ENCODE assay signal across 23 cellular contexts in the genomic region with DNA sequence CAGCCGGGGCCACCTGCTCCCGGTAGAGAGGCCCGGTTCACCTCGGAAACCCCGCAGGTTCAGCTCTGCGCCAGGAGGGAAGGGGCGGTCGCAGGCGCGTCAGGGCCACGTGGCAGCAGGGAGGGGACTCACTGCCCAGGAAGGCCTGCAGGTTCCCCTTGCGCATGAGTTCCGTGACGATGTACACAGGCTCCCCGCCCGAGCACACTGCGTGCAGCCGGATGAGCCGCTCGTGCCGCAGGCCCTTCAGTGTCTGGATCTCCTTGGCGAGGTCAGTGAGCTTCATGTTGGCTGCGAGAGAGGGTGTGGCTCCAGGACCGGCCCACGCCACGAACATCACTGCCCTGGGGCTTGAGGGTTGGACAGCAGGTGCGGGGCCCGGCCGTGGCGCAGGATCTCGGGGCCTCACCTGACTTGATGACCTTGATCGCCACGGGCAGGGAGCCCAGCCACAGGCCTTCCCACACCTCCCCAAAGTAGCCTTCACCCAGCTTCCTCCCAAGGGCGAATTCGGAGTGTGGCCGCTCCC. TPM values are rescaled to one million over a fixed set of nuclear protein-coding genes. Genes with fewer than 3 reads are reported as not detected.
A peak's percentile ranks its signal among the peaks of the same experiment; 100 is the strongest.
DNase-seq lines count a peak whose midpoint lies in the region; ATAC-seq and TF ChIP-seq lines count a peak whose summit lies in the region.
"Had no signal": no experiment of that assay in that cellular context is flagged by ENCODE, and none has a peak within 500 bp of the region (broad histone marks: within the 10 kb centered on the region; RNA-seq: fewer than 3 reads in every experiment).

No MANE protein-coding gene starts in this region.

- peaks cover 7% of the 10 kb centered on the region for H3K27me3 Mint-ChIP-seq in stimulated activated memory B cell treated with anti-CD40 and anti-IgM and Interleukin-4, amounts not matched to agents 10 μg/mL and 1 μg/mL and 100 μg/mL, for 72 hours
- H3K27me3 Mint-ChIP-seq in activated T-cell treated with anti-CD3 and anti-CD28 coated beads, Interleukin-2, amount 50 U/mL, for 4 hours (ENCODE audit: low read depth), result peaks cover 7% of the 10 kb centered on the region
- H3K27me3 Mint-ChIP-seq in activated CD4-positive, alpha-beta memory T cell treated with anti-CD3 and anti-CD28 coated beads for 36 hours, result no peaks in the 10 kb centered on the region
- H3K27me3 Mint-ChIP-seq: T-helper 17 cell had no signal

- H3K27ac ChIP-seq in breast epithelium, result peak overlapping the region; percentile 61 to 68
- no peak overlapping the region for H3K27ac ChIP-seq in tibial nerve
- H3K27ac ChIP-seq: GM23248, psoas muscle had no signal

- intact Hi-C loops in breast epithelium (cut with DNase I; ENCODE audit: low total_unique reads), result no loop called here
- intact Hi-C loops in activated CD4-positive, alpha-beta memory T cell treated with anti-CD3 and anti-CD28 coated beads for 36 hours (cut with micrococcal nuclease), result no loop called here

- H3K4me3 ChIP-seq in GM12875 (ENCODE audit: low read depth, low read length), result peak overlapping the region; percentile 30
- H3K4me3 ChIP-seq in breast epithelium, result peak overlapping the region in 2 of 3 donors; percentile 35 to 57
- H3K4me3 ChIP-seq in tibial nerve, result no peak overlapping the region
- H3K4me3 ChIP-seq: GM23248, psoas muscle had no signal

- TF ChIP-seq EP300 in tibial nerve (IDR thresholded peaks at IDR 0.05), result no peak

- H3K36me3 ChIP-seq in breast epithelium (no peaks in the 10 kb centered on the region), tibial nerve (no peaks in the 10 kb centered on the region)

- no peak for TF ChIP-seq CTCF in GM12875 (IDR thresholded peaks at IDR 0.05; ENCODE audit: borderline replicate concordance, insufficient read depth, low read depth, low read length)
- TF ChIP-seq CTCF in breast epithelium (IDR thresholded peaks at IDR 0.05), result no peak
- no peak for TF ChIP-seq CTCF in tibial nerve (IDR thresholded peaks at IDR 0.05)

- DNase-seq in NOMO-1 treated with dmso at 0.1 percent for 144 hours (lab: John Stamatoyannopoulos, UW; ENCODE audit: unreplicated experiment), result peak; percentile 35
- peak; percentile 71 to 75 for DNase-seq in breast epithelium (ENCODE audit: low spot score in 2 of 2)
- no peak for DNase-seq in activated T-cell treated with anti-CD3 and anti-CD28 coated beads, Interleukin-2, amount 50 U/mL, for 4 hours
- no peak for DNase-seq in tibial nerve (ENCODE audit: low spot score in 2 of 2)
- DNase-seq in NCI-H526 treated with DMSO at 0.1 percent for 48 hours (lab: John Stamatoyannopoulos, UW), result no peak
- no peak for DNase-seq in activated CD4-positive, alpha-beta memory T cell treated with anti-CD3 and anti-CD28 coated beads for 36 hours
- DNase-seq: activated CD4-positive, alpha-beta T cell treated with anti-CD3 and anti-CD28 coated beads, Interleukin-2, amount 10 ng/mL, durations not matched to agents 24 days and 14 days; activated naive CD4-positive, alpha-beta T cell treated with anti-CD3 and anti-CD28 coated beads, Interleukin-2, amount 50 U/mL, for 16 hours; amygdala; CD8-positive, alpha-beta T cell; DMS53; GDM1; GM23248; NCI-H1048; NCI-H1930; psoas muscle; T-helper 17 cell; trophoblast cell had no signal

- peaks cover 82% of the 10 kb centered on the region for H3K4me1 Mint-ChIP-seq in stimulated activated memory B cell treated with anti-CD40 and anti-IgM and Interleukin-4, amounts not matched to agents 10 μg/mL and 1 μg/mL and 100 μg/mL, for 72 hours
- H3K4me1 Mint-ChIP-seq in activated T-cell treated with anti-CD3 and anti-CD28 coated beads, Interleukin-2, amount 50 U/mL, for 4 hours (ENCODE audit: low read depth), result peaks cover 13% of the 10 kb centered on the region
- H3K4me1 Mint-ChIP-seq in activated CD4-positive, alpha-beta memory T cell treated with anti-CD3 and anti-CD28 coated beads for 36 hours (ENCODE audit: low read depth), result peaks cover 11% of the 10 kb centered on the region

- H3K4me3 Mint-ChIP-seq in stimulated activated memory B cell treated with anti-CD40 and anti-IgM and Interleukin-4, amounts not matched to agents 10 μg/mL and 1 μg/mL and 100 μg/mL, for 72 hours, result peak overlapping the region; percentile 70
- H3K4me3 Mint-ChIP-seq in activated T-cell treated with anti-CD3 and anti-CD28 coated beads, Interleukin-2, amount 50 U/mL, for 4 hours, result no peak overlapping the region
- no peak overlapping the region for H3K4me3 Mint-ChIP-seq in activated CD4-positive, alpha-beta memory T cell treated with anti-CD3 and anti-CD28 coated beads for 36 hours
- H3K4me3 Mint-ChIP-seq: activated CD4-positive, alpha-beta T cell treated with anti-CD3 and anti-CD28 coated beads, Interleukin-2, amount 10 ng/mL, durations not matched to agents 24 days and 14 days; CD8-positive, alpha-beta T cell; T-helper 17 cell had no signal

- ATAC-seq in stimulated activated memory B cell treated with anti-CD40 and anti-IgM and Interleukin-4, amounts not matched to agents 10 μg/mL and 1 μg/mL and 100 μg/mL, for 72 hours, result peak; percentile 1
- ATAC-seq in activated T-cell treated with anti-CD3 and anti-CD28 coated beads, Interleukin-2, amount 50 U/mL, for 4 hours, result no peak
- ATAC-seq: CD8-positive, alpha-beta T cell; psoas muscle; T-helper 17 cell had no signal

- H3K36me3 Mint-ChIP-seq in stimulated activated memory B cell treated with anti-CD40 and anti-IgM and Interleukin-4, amounts not matched to agents 10 μg/mL and 1 μg/mL and 100 μg/mL, for 72 hours, result no peaks in the 10 kb centered on the region
- no peaks in the 10 kb centered on the region for H3K36me3 Mint-ChIP-seq in activated T-cell treated with anti-CD3 and anti-CD28 coated beads, Interleukin-2, amount 50 U/mL, for 4 hours (ENCODE audit: insufficient read depth)
- H3K36me3 Mint-ChIP-seq in activated CD4-positive, alpha-beta memory T cell treated with anti-CD3 and anti-CD28 coated beads for 36 hours, result no peaks in the 10 kb centered on the region
- H3K36me3 Mint-ChIP-seq: CD8-positive, alpha-beta T cell had no signal

- H3K4me1 ChIP-seq in breast epithelium, result peaks cover 5 to 7% of the 10 kb centered on the region in 2 donors
- peaks cover 0 to 17% (median 8%) of the 10 kb centered on the region in 4 donors for H3K4me1 ChIP-seq in tibial nerve
- H3K4me1 ChIP-seq: psoas muscle had no signal

- H3K27me3 ChIP-seq in breast epithelium, result peaks cover 0 to 7% of the 10 kb centered on the region in 2 donors
- H3K27me3 ChIP-seq in tibial nerve, result peaks cover 0 to 30% of the 10 kb centered on the region in 2 donors

- POLR2A ChIA-PET in activated CD4-positive, alpha-beta memory T cell treated with anti-CD3 and anti-CD28 coated beads for 36 hours (lab: Charles Lee), result no interaction called here

- TF ChIP-seq POLR2A in breast epithelium (IDR thresholded peaks at IDR 0.05), result no peak
- no peak for TF ChIP-seq POLR2A in tibial nerve (IDR thresholded peaks at IDR 0.05)

- peak overlapping the region; percentile 84 for H3K27ac Mint-ChIP-seq in stimulated activated memory B cell treated with anti-CD40 and anti-IgM and Interleukin-4, amounts not matched to agents 10 μg/mL and 1 μg/mL and 100 μg/mL, for 72 hours
- no peak overlapping the region for H3K27ac Mint-ChIP-seq in activated CD4-positive, alpha-beta memory T cell treated with anti-CD3 and anti-CD28 coated beads for 36 hours
- H3K27ac Mint-ChIP-seq: activated CD4-positive, alpha-beta T cell treated with anti-CD3 and anti-CD28 coated beads, Interleukin-2, amount 10 ng/mL, durations not matched to agents 24 days and 14 days; CD8-positive, alpha-beta T cell; T-helper 17 cell had no signal

- no peaks in the 10 kb centered on the region for H3K9me3 Mint-ChIP-seq in stimulated activated memory B cell treated with anti-CD40 and anti-IgM and Interleukin-4, amounts not matched to agents 10 μg/mL and 1 μg/mL and 100 μg/mL, for 72 hours
- H3K9me3 Mint-ChIP-seq in activated T-cell treated with anti-CD3 and anti-CD28 coated beads, Interleukin-2, amount 50 U/mL, for 4 hours, result no peaks in the 10 kb centered on the region
- no peaks in the 10 kb centered on the region for H3K9me3 Mint-ChIP-seq in activated CD4-positive, alpha-beta memory T cell treated with anti-CD3 and anti-CD28 coated beads for 36 hours
- H3K9me3 Mint-ChIP-seq: activated CD4-positive, alpha-beta T cell treated with anti-CD3 and anti-CD28 coated beads, Interleukin-2, amount 10 ng/mL, durations not matched to agents 24 days and 14 days; CD8-positive, alpha-beta T cell had no signal

- H3K9me3 ChIP-seq in breast epithelium (no peaks in the 10 kb centered on the region), tibial nerve (no peaks in the 10 kb centered on the region)
- H3K9me3 ChIP-seq: psoas muscle had no signal

- CTCF ChIA-PET in activated CD4-positive, alpha-beta memory T cell treated with anti-CD3 and anti-CD28 coated beads for 36 hours (lab: Charles Lee), result no interaction called here

- WGBS in tibial nerve, 2 donors, result 79 to 82% methylated on average over 18 to 23 of the region's 36 CpGs

RNA-seq across cellular contexts. Expression of gene PTK6, which starts 4.9 kb away (rescaled TPM):
- total RNA-seq in breast epithelium, result 1 to 10 TPM in 1 of 3 donors, under 1 TPM in 2; 0.16 to 2.3 (median 0.88) TPM
- total RNA-seq in activated T-cell treated with anti-CD3 and anti-CD28 coated beads, Interleukin-2, amount 50 U/mL, for 4 hours, result under 1 TPM; 0.13 to 0.21 (median 0.16) TPM
- total RNA-seq in tibial nerve, result under 1 TPM in 2 of 4 donors, not detected in 2; 0.21 to 0.90 TPM
- total RNA-seq in activated CD4-positive, alpha-beta memory T cell treated with anti-CD3 and anti-CD28 coated beads for 36 hours, result under 1 TPM; 0.34 to 0.78 TPM
- total RNA-seq: GM23248, lung microvascular endothelial cell, SK-MEL-5 had no signal

RNA-seq across cellular contexts. Expression of gene SRMS, which starts 5.5 kb away (rescaled TPM):
- total RNA-seq in breast epithelium (under 1 TPM in 2 of 3 donors, not detected in 1; 0.59 to 0.66 TPM), tibial nerve (not detected)
- total RNA-seq in activated T-cell treated with anti-CD3 and anti-CD28 coated beads, Interleukin-2, amount 50 U/mL, for 4 hours, result not detected
- total RNA-seq in activated CD4-positive, alpha-beta memory T cell treated with anti-CD3 and anti-CD28 coated beads for 36 hours, result not detected
- total RNA-seq: activated CD4-positive, alpha-beta T cell treated with anti-CD3 and anti-CD28 coated beads, Interleukin-2, amount 10 ng/mL, durations not matched to agents 24 days and 14 days; CD8-positive, alpha-beta T cell; fibroblast of lung; GM23248; lung microvascular endothelial cell; psoas muscle; SK-MEL-5; T-helper 17 cell had no signal

RNA-seq across cellular contexts. Expression of gene FNDC11, which starts 11.9 kb away (rescaled TPM):
- total RNA-seq in breast epithelium (under 1 TPM; 0.29 to 0.33 (median 0.32) TPM), tibial nerve (1 to 10 TPM in 1 of 4 donors, under 1 TPM in 2, not detected in 1; 0.21 to 1.4 (median 0.30) TPM)
- under 1 TPM; 0.13 to 0.19 (median 0.18) TPM for total RNA-seq in activated T-cell treated with anti-CD3 and anti-CD28 coated beads, Interleukin-2, amount 50 U/mL, for 4 hours
- under 1 TPM; 0.55 to 0.61 TPM for total RNA-seq in activated CD4-positive, alpha-beta memory T cell treated with anti-CD3 and anti-CD28 coated beads for 36 hours
- total RNA-seq: SK-MEL-5 had no signal

RNA-seq across cellular contexts. Expression of gene PPDPF, which starts 21.5 kb away (rescaled TPM):
- 100 to 1,000 TPM in 2 of 3 donors, 10 to 100 TPM in 1; 71.8 to 151 (median 133) TPM for total RNA-seq in breast epithelium
- total RNA-seq in activated T-cell treated with anti-CD3 and anti-CD28 coated beads, Interleukin-2, amount 50 U/mL, for 4 hours, result 100 to 1,000 TPM; 137 to 171 (median 165) TPM
- total RNA-seq in tibial nerve, result 100 to 1,000 TPM in 3 of 4 donors, 10 to 100 TPM in 1; 59.0 to 165 (median 119) TPM
- total RNA-seq in activated CD4-positive, alpha-beta memory T cell treated with anti-CD3 and anti-CD28 coated beads for 36 hours, result 100 to 1,000 TPM; 191 to 201 TPM

RNA-seq across cellular contexts. Expression of gene HELZ2, which starts 31.9 kb away (rescaled TPM):
- 10 to 100 TPM in 2 of 3 donors, 1 to 10 TPM in 1; 9.9 to 22.6 (median 20.3) TPM for total RNA-seq in breast epithelium
- 10 to 100 TPM in 1 of 3 donors, 1 to 10 TPM in 2; 7.4 to 11.9 (median 7.8) TPM for total RNA-seq in activated T-cell treated with anti-CD3 and anti-CD28 coated beads, Interleukin-2, amount 50 U/mL, for 4 hours
- 10 to 100 TPM; 16.3 to 33.7 (median 24.7) TPM for total RNA-seq in tibial nerve
- 10 to 100 TPM; 28.5 to 32.2 TPM for total RNA-seq in activated CD4-positive, alpha-beta memory T cell treated with anti-CD3 and anti-CD28 coated beads for 36 hours

Comparison
In these comparisons a context has a peak if more than half of its experiments do, and no peak if none do; other contexts are left out.
1. H3K4me3 ChIP-seq: peak in GM12875 (single experiment) and breast epithelium (2 of 3); none in tibial nerve (0 of 4).
2. DNase-seq: peak in NOMO-1 treated with dmso at 0.1 percent for 144 hours (single experiment) and breast epithelium (2 of 2); none in activated T-cell treated with anti-CD3 and anti-CD28 coated beads, Interleukin-2, amount 50 U/mL, for 4 hours (single experiment), tibial nerve (0 of 2), NCI-H526 treated with DMSO at 0.1 percent for 48 hours (single experiment) and activated CD4-positive, alpha-beta memory T cell treated with anti-CD3 and anti-CD28 coated beads for 36 hours (single experiment).
3. H3K27ac ChIP-seq: peak in breast epithelium (2 of 2); none in tibial nerve (0 of 4).